Comparison of ENCODE assay signal across 8 cellular contexts in genomic region chr19:55117636-55118391, GRCh38. TPM values are rescaled to one million over a fixed set of nuclear protein-coding genes. Genes with fewer than 3 reads are reported as not detected.
DNase-seq lines count a peak whose midpoint lies in the region; ATAC-seq and TF ChIP-seq lines count a peak whose summit lies in the region.

TSS of gene PPP1R12C (minus strand) at chr19:55117637. CDS start at chr19:55117543, 94 bp downstream.

- no peaks in the 10 kb centered on the region for H3K36me3 ChIP-seq in liver (ENCODE audit: control insufficient read depth in 4 of 4, insufficient read depth in 3 of 4, low read depth in 1 of 4, low read length in 3 of 4)

- H3K27me3 Mint-ChIP-seq in CD14-positive monocyte (ENCODE audit: low read depth in 3 of 3) = peaks cover 6 to 19% (median 14%) of the 10 kb centered on the region in 3 donors
- peaks cover under 1% of the 10 kb centered on the region for H3K27me3 Mint-ChIP-seq in activated CD4-positive, alpha-beta memory T cell treated with anti-CD3 and anti-CD28 coated beads for 36 hours

- peaks cover 45% of the 10 kb centered on the region for H3K4me1 Mint-ChIP-seq in CD14-positive monocyte
- H3K4me1 Mint-ChIP-seq in activated CD4-positive, alpha-beta memory T cell treated with anti-CD3 and anti-CD28 coated beads for 36 hours (ENCODE audit: low read depth) = peaks cover 30% of the 10 kb centered on the region

- H3K9me3 ChIP-seq in liver (ENCODE audit: control insufficient read depth in 4 of 4, low read length in 3 of 4) = no peaks in the 10 kb centered on the region

- peak within 1 kb of the TSS; percentile 95 to 100 for H3K4me3 Mint-ChIP-seq in CD14-positive monocyte
- H3K4me3 Mint-ChIP-seq in activated CD4-positive, alpha-beta memory T cell treated with anti-CD3 and anti-CD28 coated beads for 36 hours = peak within 1 kb of the TSS; percentile 97

- CTCF ChIA-PET in activated CD4-positive, alpha-beta memory T cell treated with anti-CD3 and anti-CD28 coated beads for 36 hours (lab: Charles Lee) = interaction anchor here (0.6 to 2.0 kb wide), 12 partner anchors 16 to 1543 kb away, joined by 3 to 6 read pairs (median 4); no protein-coding TSS in a partner anchor

- peaks cover 1 to 16% of the 10 kb centered on the region in 2 donors for H3K36me3 Mint-ChIP-seq in CD14-positive monocyte
- H3K36me3 Mint-ChIP-seq in activated CD4-positive, alpha-beta memory T cell treated with anti-CD3 and anti-CD28 coated beads for 36 hours = peaks cover 10% of the 10 kb centered on the region

- H3K9ac ChIP-seq in liver (ENCODE audit: low read depth in 1 of 2, low read length in 2 of 2) = peak within 1 kb of the TSS; percentile 39 to 82

- peak; percentile 76 for ATAC-seq in GM19438 (IDR thresholded peaks at IDR 0.05; ENCODE audit: low read depth, unreplicated experiment)
- ATAC-seq in HG03575 (IDR thresholded peaks at IDR 0.05; ENCODE audit: extremely low read depth, insufficient number of reproducible peaks, low FRiP score, unreplicated experiment) = peak; percentile 62

- no peaks in the 10 kb centered on the region for H3K27me3 ChIP-seq in dorsolateral prefrontal cortex
- H3K27me3 ChIP-seq in liver (ENCODE audit: control insufficient read depth in 4 of 4, insufficient read depth in 4 of 4, low read length in 3 of 4) = no peaks in the 10 kb centered on the region

- under 1% methylated on average over 46 of the region's 46 CpGs for WGBS in liver

- intact Hi-C loops in CD14-positive monocyte (cut with micrococcal nuclease) = loop anchor here in 1 of 2 donors (10.0 kb wide), 1 partner anchor 137 kb away; the partner anchor contains the start of gene PPP6R1
- intact Hi-C loops in activated CD4-positive, alpha-beta memory T cell treated with anti-CD3 and anti-CD28 coated beads for 36 hours (cut with micrococcal nuclease) = loop anchor here (1.0 to 2.0 kb wide), 5 partner anchors 37 to 537 kb away; partner anchors contain the start of genes PPP6R1 and U2AF2
- intact Hi-C loops in dorsolateral prefrontal cortex (cut with DNase I) = loop anchor here in 1 of 2 donors (1.0 to 10.0 kb wide), 4 partner anchors 55 to 1027 kb away; partner anchors contain the start of genes PPP6R1, RDH13 and ZNF444

- peak within 1 kb of the TSS; percentile 97 to 99 (median 97) for H3K27ac Mint-ChIP-seq in CD14-positive monocyte
- peak within 1 kb of the TSS; percentile 89 for H3K27ac Mint-ChIP-seq in activated CD4-positive, alpha-beta memory T cell treated with anti-CD3 and anti-CD28 coated beads for 36 hours

- TF ChIP-seq RAD21 in liver (IDR thresholded peaks at IDR 0.05) = peak; percentile 18 to 33

- H3K4me3 ChIP-seq in dorsolateral prefrontal cortex (peak within 1 kb of the TSS; percentile 58 to 93 (median 84)), liver (ENCODE audit: low read depth in 1 of 3, low read length in 3 of 3) (peak within 1 kb of the TSS; percentile 69 to 99 (median 88))

- TF ChIP-seq CTCF in CD14-positive monocyte (IDR thresholded peaks at IDR 0.05) (no peak), dorsolateral prefrontal cortex (IDR thresholded peaks at IDR 0.05 in 54 of 56, conservative IDR thresholded peaks at IDR 0.05 in 2 of 56; ENCODE audit: low read depth in 1 of 56, partially characterized antibody in 56 of 56) (peak in 44 of 56 donors; percentile 11 to 68 (median 39)), liver (IDR thresholded peaks at IDR 0.05; ENCODE audit: low read depth, low read length, missing input control) (no peak)

- H3K27ac ChIP-seq in dorsolateral prefrontal cortex (peak within 1 kb of the TSS in 57 of 59 donors; percentile 12 to 92 (median 82)), liver (ENCODE audit: low read depth in 1 of 2, low read length in 2 of 2) (peak within 1 kb of the TSS; percentile 70 to 71)

- peaks cover 6 to 36% (median 26%) of the 10 kb centered on the region in 4 donors for H3K4me1 ChIP-seq in liver (ENCODE audit: control insufficient read depth in 4 of 4, insufficient read depth in 4 of 4, low read length in 3 of 4)

- H3K9me3 Mint-ChIP-seq in CD14-positive monocyte = no peaks in the 10 kb centered on the region
- H3K9me3 Mint-ChIP-seq in activated CD4-positive, alpha-beta memory T cell treated with anti-CD3 and anti-CD28 coated beads for 36 hours = no peaks in the 10 kb centered on the region

- POLR2A ChIA-PET in activated CD4-positive, alpha-beta memory T cell treated with anti-CD3 and anti-CD28 coated beads for 36 hours (lab: Charles Lee) = interaction anchor here (1.1 to 1.5 kb wide), 4 partner anchors 28 to 289 kb away, joined by 3 to 7 read pairs (median 3); partner anchors contain the start of genes PPP6R1 and UBE2S

- DNase-seq in CD14-positive monocyte (ENCODE audit: low spot score) (peak; percentile 98), NCI-H82 treated with DMSO at 0.1 percent for 48 hours (lab: John Stamatoyannopoulos, UW; ENCODE audit: unreplicated experiment) (peak; percentile 96), dorsolateral prefrontal cortex (peak; percentile 98 to 100 (median 99))
- DNase-seq in activated CD4-positive, alpha-beta memory T cell treated with anti-CD3 and anti-CD28 coated beads for 36 hours = peak; percentile 99
- peak; percentile 97 for DNase-seq in stimulated activated CD4-positive, alpha-beta T cell treated with anti-CD3 and anti-CD28 coated beads, Interleukin-4, amount 100 ng/mL, for 24 hours

TF ChIP-seq in liver, 16 proteins besides CTCF, POLR2A, EP300 and RAD21:
- peak; percentile 42 to 89 for TF ChIP-seq GABPA (IDR thresholded peaks at IDR 0.05 in 1 of 2, conservative IDR thresholded peaks at IDR 0.05 in 1 of 2)
- TF ChIP-seq, protein P1, sequence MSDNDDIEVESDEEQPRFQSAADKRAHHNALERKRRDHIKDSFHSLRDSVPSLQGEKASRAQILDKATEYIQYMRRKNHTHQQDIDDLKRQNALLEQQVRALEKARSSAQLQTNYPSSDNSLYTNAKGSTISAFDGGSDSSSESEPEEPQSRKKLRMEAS (IDR thresholded peaks at IDR 0.05) = peak; percentile 67
- TF ChIP-seq, protein P2, sequence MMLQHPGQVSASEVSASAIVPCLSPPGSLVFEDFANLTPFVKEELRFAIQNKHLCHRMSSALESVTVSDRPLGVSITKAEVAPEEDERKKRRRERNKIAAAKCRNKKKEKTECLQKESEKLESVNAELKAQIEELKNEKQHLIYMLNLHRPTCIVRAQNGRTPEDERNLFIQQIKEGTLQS (IDR thresholded peaks at IDR 0.05) = no peak
- TF ChIP-seq HNF4G (IDR thresholded peaks at IDR 0.05) = no peak
- no peak for TF ChIP-seq JUND (IDR thresholded peaks at IDR 0.05)
- TF ChIP-seq TAF1 (conservative IDR thresholded peaks at IDR 0.05) = peak; percentile 39
- peak; percentile 92 for TF ChIP-seq ZBTB33 (IDR thresholded peaks at IDR 0.05)
- TF ChIP-seq, protein P3, sequence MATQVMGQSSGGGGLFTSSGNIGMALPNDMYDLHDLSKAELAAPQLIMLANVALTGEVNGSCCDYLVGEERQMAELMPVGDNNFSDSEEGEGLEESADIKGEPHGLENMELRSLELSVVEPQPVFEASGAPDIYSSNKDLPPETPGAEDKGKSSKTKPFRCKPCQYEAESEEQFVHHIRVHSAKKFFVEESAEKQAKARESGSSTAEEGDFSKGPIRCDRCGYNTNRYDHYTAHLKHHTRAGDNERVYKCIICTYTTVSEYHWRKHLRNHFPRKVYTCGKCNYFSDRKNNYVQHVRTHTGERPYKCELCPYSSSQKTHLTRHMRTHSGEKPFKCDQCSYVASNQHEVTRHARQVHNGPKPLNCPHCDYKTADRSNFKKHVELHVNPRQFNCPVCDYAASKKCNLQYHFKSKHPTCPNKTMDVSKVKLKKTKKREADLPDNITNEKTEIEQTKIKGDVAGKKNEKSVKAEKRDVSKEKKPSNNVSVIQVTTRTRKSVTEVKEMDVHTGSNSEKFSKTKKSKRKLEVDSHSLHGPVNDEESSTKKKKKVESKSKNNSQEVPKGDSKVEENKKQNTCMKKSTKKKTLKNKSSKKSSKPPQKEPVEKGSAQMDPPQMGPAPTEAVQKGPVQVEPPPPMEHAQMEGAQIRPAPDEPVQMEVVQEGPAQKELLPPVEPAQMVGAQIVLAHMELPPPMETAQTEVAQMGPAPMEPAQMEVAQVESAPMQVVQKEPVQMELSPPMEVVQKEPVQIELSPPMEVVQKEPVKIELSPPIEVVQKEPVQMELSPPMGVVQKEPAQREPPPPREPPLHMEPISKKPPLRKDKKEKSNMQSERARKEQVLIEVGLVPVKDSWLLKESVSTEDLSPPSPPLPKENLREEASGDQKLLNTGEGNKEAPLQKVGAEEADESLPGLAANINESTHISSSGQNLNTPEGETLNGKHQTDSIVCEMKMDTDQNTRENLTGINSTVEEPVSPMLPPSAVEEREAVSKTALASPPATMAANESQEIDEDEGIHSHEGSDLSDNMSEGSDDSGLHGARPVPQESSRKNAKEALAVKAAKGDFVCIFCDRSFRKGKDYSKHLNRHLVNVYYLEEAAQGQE (IDR thresholded peaks at IDR 0.05) = peak; percentile 75
- TF ChIP-seq YY1 (IDR thresholded peaks at IDR 0.05) = peak; percentile 96
- TF ChIP-seq FOXA1 (IDR thresholded peaks at IDR 0.05) = no peak
- peak in 1 of 2 donors; percentile 59 for TF ChIP-seq EGR1 (IDR thresholded peaks at IDR 0.05; ENCODE audit: low read depth in 2 of 2)
- peak; percentile 71 for TF ChIP-seq NR2F2 (IDR thresholded peaks at IDR 0.05)
- TF ChIP-seq SP1 (IDR thresholded peaks at IDR 0.05) = peak; percentile 87
- peak; percentile 40 to 54 for TF ChIP-seq HNF4A (conservative IDR thresholded peaks at IDR 0.05)
- TF ChIP-seq RXRA (IDR thresholded peaks at IDR 0.05) = peak; percentile 38 to 57
- TF ChIP-seq FOXA2 (IDR thresholded peaks at IDR 0.05) = no peak

RNA-seq across cellular contexts. Expression of gene PPP1R12C, which starts in this region (rescaled TPM):
- polyA plus RNA-seq in CD14-positive monocyte (1 to 10 TPM; 2.1 to 2.6 TPM), liver (10 to 100 TPM in 1 of 2 donors, 1 to 10 TPM in 1; 7.4 to 35.8 TPM)
- total RNA-seq in activated CD4-positive, alpha-beta memory T cell treated with anti-CD3 and anti-CD28 coated beads for 36 hours = 10 to 100 TPM; 62.7 to 73.2 TPM
- total RNA-seq in dorsolateral prefrontal cortex (100 to 1,000 TPM; 105 to 212 (median 148) TPM), liver (10 to 100 TPM; 20.3 to 29.5 TPM)

Comparison
In these comparisons a context has a peak if more than half of its experiments do, and no peak if none do; other contexts are left out.
1. Peak in every context shown above with its lines: DNase-seq, ATAC-seq, H3K4me3 ChIP-seq and H3K27ac ChIP-seq.
2. CTCF ChIP-seq: peak in dorsolateral prefrontal cortex (44 of 56); none in CD14-positive monocyte (single experiment) and liver (single experiment).